Comparison of ENCODE assay signal across 28 cellular contexts in genomic region chr10:77208857-77209256, GRCh38.
"Had no signal": no experiment of that assay in that cellular context is flagged by ENCODE, and none has a peak within 500 bp of the region (broad histone marks: within the 10 kb centered on the region; RNA-seq: fewer than 3 reads in every experiment).

No MANE protein-coding gene starts in this region.

- H3K27me3 ChIP-seq: colonic mucosa, ovary, right atrium auricular region, testis, tibial artery, uterus had no signal

- ATAC-seq: esophagus mucosa; foreskin keratinocyte; left colon; lower lobe of right lung; naive thymus-derived CD4-positive, alpha-beta T cell; sciatic nerve; stimulated activated effector memory CD8-positive, alpha-beta T cell treated with anti-CD3 and anti-CD28 coated beads, Interleukin-12 subunit alpha, Interleukin-12 subunit beta, amount 100 ng/mL, for 72 hours; upper lobe of right lung had no signal

- DNase-seq: colonic mucosa; effector CD8-positive, alpha-beta T cell; endodermal cell; foreskin keratinocyte; glutamatergic neuron; hypothalamus; immature natural killer cell; islet precursor cell; kidney glomerular epithelial cell; left colon; left ventricle myocardium inferior; lower lobe of right lung; naive thymus-derived CD4-positive, alpha-beta T cell; nucleus accumbens; ovary; stimulated activated CD4-positive, alpha-beta T cell treated with anti-CD3 and anti-CD28 coated beads, Interleukin-2, amount 100 ng/mL, for 24 hours; stimulated activated CD4-positive, alpha-beta T cell treated with anti-CD3 and anti-CD28 coated beads, Interleukin-4, amount 100 ng/mL, for 24 hours; stimulated activated naive CD4-positive, alpha-beta T cell treated with Interleukin-2 at 50 U/mL for 16 hours; substantia nigra; testis; tibial artery; upper lobe of right lung; uterus had no signal

- H3K4me1 ChIP-seq: colonic mucosa, foreskin keratinocyte, left ventricle myocardium inferior, lower lobe of right lung, right atrium auricular region, testis, upper lobe of right lung, uterus had no signal

- H3K27ac ChIP-seq: colonic mucosa, epithelial cell of prostate, foreskin keratinocyte, left ventricle myocardium inferior, lower lobe of right lung, ovary, right atrium auricular region, testis, tibial artery, upper lobe of right lung, uterus had no signal

- H3K4me3 ChIP-seq: colonic mucosa, left ventricle myocardium inferior, lower lobe of right lung, ovary, right atrium auricular region, testis, tibial artery, upper lobe of right lung, uterus had no signal

- H3K9me3 ChIP-seq: colonic mucosa, lower lobe of right lung, ovary, testis, upper lobe of right lung, uterus had no signal

- H3K36me3 ChIP-seq: colonic mucosa, left ventricle myocardium inferior, lower lobe of right lung, ovary, right atrium auricular region, tibial artery, upper lobe of right lung, uterus had no signal
